Comparison of ENCODE assay signal across 8 cellular contexts in the genomic region with DNA sequence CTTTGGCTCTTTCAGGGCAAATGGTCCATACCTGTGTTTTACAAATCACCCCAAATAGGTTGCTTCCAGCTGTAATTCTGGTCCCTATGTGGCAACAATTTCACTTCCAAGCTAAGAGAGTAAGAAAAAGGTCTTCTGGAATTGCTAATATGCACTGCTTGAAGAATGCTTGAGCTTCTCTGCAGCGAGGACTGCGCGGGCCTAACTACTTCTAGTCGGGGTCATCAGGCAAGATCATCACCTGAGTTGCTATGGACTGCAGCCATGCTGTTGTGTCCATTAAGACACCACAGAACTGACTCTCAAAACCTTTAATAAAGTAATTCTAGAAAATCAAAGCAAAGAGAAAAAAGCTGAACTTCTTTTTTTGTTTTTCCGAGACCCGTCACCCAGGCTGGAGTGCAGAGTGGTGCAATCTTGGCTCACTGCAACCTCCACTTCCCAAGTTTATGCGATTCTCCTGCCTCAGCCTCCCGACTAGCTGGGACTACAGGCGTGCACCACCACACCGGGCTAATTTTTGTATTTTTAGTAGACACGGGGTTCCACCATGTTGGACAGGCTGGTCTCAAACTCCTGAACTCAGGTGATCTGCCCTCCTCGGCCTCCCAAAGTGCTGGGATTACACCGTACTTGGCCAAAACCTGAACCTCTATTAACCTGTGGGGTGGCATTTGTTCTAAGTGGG. TPM values are rescaled to one million over a fixed set of nuclear protein-coding genes. Genes with fewer than 3 reads are reported as not detected.
DNase-seq lines count a peak whose midpoint lies in the region; ATAC-seq and TF ChIP-seq lines count a peak whose summit lies in the region.

No MANE protein-coding gene starts in this region.

- TF ChIP-seq CTCF in esophagus squamous epithelium (IDR thresholded peaks at IDR 0.05), result no peak
- no peak for TF ChIP-seq CTCF in sigmoid colon (IDR thresholded peaks at IDR 0.05)

- intact Hi-C loops in esophagus squamous epithelium (cut with DNase I) (no loop called here), sigmoid colon (cut with DNase I) (no loop called here)

- H3K4me3 ChIP-seq in esophagus squamous epithelium, result peak overlapping the region in 3 of 4 donors; percentile 69 to 84 (median 81)
- peak overlapping the region in 2 of 4 donors; percentile 72 to 98 for H3K4me3 ChIP-seq in sigmoid colon

- H3K9me3 ChIP-seq in esophagus squamous epithelium (no peaks in the 10 kb centered on the region), sigmoid colon (no peaks in the 10 kb centered on the region)

- no peak for ATAC-seq in T-cell (replicated peaks in 1 of 4)

- TF ChIP-seq POLR2A in esophagus squamous epithelium (IDR thresholded peaks at IDR 0.05) (no peak), sigmoid colon (IDR thresholded peaks at IDR 0.05) (no peak)

- H3K27me3 ChIP-seq in esophagus squamous epithelium (no peaks in the 10 kb centered on the region), sigmoid colon (no peaks in the 10 kb centered on the region)

- H3K4me1 Mint-ChIP-seq in T-cell, result peaks cover 45 to 69% (median 67%) of the 10 kb centered on the region in 3 donors

- peak overlapping the region; percentile 82 to 97 (median 91) for H3K4me3 Mint-ChIP-seq in T-cell

- no peaks in the 10 kb centered on the region for H3K27me3 Mint-ChIP-seq in T-cell

- CTCF ChIA-PET in T-cell (lab: Charles Lee), result interaction anchor here in 1 of 2 donors (0.6 to 4.0 kb wide), 3 partner anchors 14 to 36 kb away, joined by 3 to 25 read pairs (median 4); partner anchors contain the start of gene TOMM22

- no peak for TF ChIP-seq EP300 in sigmoid colon (IDR thresholded peaks at IDR 0.05)

- H3K36me3 Mint-ChIP-seq in T-cell, result peaks cover 25% of the 10 kb centered on the region

- H3K27ac ChIP-seq in esophagus squamous epithelium (peak overlapping the region; percentile 96 to 99 (median 99)), sigmoid colon (peak overlapping the region; percentile 91 to 100 (median 99))

- H3K4me1 ChIP-seq in esophagus squamous epithelium, result peaks cover 35 to 64% (median 53%) of the 10 kb centered on the region in 3 donors
- peaks cover 0 to 53% (median 50%) of the 10 kb centered on the region in 4 donors for H3K4me1 ChIP-seq in sigmoid colon

- peaks cover 0 to 9% (median 8%) of the 10 kb centered on the region in 3 donors for H3K36me3 ChIP-seq in esophagus squamous epithelium
- peaks cover 0 to 6% (median 0%) of the 10 kb centered on the region in 4 donors for H3K36me3 ChIP-seq in sigmoid colon

- WGBS in esophagus squamous epithelium, 2 donors, result 82 to 86% methylated on average over 13 of the region's 13 CpGs
- WGBS in sigmoid colon, 2 donors, result 93 to 95% methylated on average over 13 of the region's 13 CpGs

- POLR2A ChIA-PET in T-cell (lab: Charles Lee), result interaction anchor here (0.5 to 2.5 kb wide), 7 partner anchors 16 to 1374 kb away, joined by 3 to 20 read pairs (median 3); partner anchors contain the start of gene TOMM22 (in 2 of the 2)

- H3K9me3 Mint-ChIP-seq in T-cell, result no peaks in the 10 kb centered on the region

- DNase-seq in ELR (ENCODE audit: low read depth) (peak; percentile 7), T-cell (no peak), esophagus squamous epithelium (lab: John Stamatoyannopoulos, UW) (no peak), sigmoid colon (peak; percentile 55), NCI-H2107 treated with DMSO at 0.1 percent for 48 hours (lab: John Stamatoyannopoulos, UW; ENCODE audit: unreplicated experiment) (no peak), D341Med (ENCODE audit: low spot score) (no peak), NOMO-1 treated with DMSO at 0.1 percent for 48 hours (lab: John Stamatoyannopoulos, UW; ENCODE audit: unreplicated experiment) (no peak), NCI-H1048 (lab: John Stamatoyannopoulos, UW) (no peak)

- H3K27ac Mint-ChIP-seq in T-cell, result peak overlapping the region; percentile 85 to 91

RNA-seq across cellular contexts. Expression of gene JOSD1, which starts 2.2 kb away (rescaled TPM):
- total RNA-seq in T-cell (100 to 1,000 TPM in 2 of 5 donors, 10 to 100 TPM in 3; 78.4 to 164 (median 83.5) TPM), esophagus squamous epithelium (10 to 100 TPM; 27.8 to 48.8 (median 33.1) TPM), sigmoid colon (10 to 100 TPM; 34.9 to 46.0 (median 36.8) TPM)
- 10 to 100 TPM; 57.6 to 94.6 (median 74.5) TPM for polyA plus RNA-seq in sigmoid colon

RNA-seq across cellular contexts. Expression of gene GTPBP1, which starts 7.2 kb away (rescaled TPM):
- total RNA-seq in T-cell, result 100 to 1,000 TPM in 2 of 5 donors, 10 to 100 TPM in 3; 79.1 to 229 (median 83.3) TPM
- total RNA-seq in esophagus squamous epithelium, result 10 to 100 TPM; 15.3 to 37.4 (median 32.0) TPM
- total RNA-seq in sigmoid colon, result 10 to 100 TPM; 23.5 to 46.2 (median 31.0) TPM
- polyA plus RNA-seq in sigmoid colon, result 10 to 100 TPM; 15.0 to 59.1 (median 21.0) TPM

RNA-seq across cellular contexts. Expression of gene TOMM22, which starts 16.8 kb away (rescaled TPM):
- total RNA-seq in T-cell (10 to 100 TPM; 52.4 to 58.1 (median 53.3) TPM), esophagus squamous epithelium (10 to 100 TPM; 23.4 to 73.7 (median 57.2) TPM), sigmoid colon (10 to 100 TPM; 37.7 to 50.2 (median 40.5) TPM)
- polyA plus RNA-seq in sigmoid colon, result 10 to 100 TPM; 56.9 to 65.2 (median 64.3) TPM

RNA-seq across cellular contexts. Expression of gene CBY1, which starts 42.1 kb away (rescaled TPM):
- total RNA-seq in T-cell (10 to 100 TPM; 10.3 to 32.0 (median 27.8) TPM), esophagus squamous epithelium (10 to 100 TPM in 3 of 4 donors, 1 to 10 TPM in 1; 8.7 to 21.1 (median 13.1) TPM), sigmoid colon (10 to 100 TPM; 23.6 to 47.8 (median 39.3) TPM)
- polyA plus RNA-seq in sigmoid colon, result 10 to 100 TPM; 33.6 to 35.6 (median 34.7) TPM

RNA-seq across cellular contexts. Expression of gene FAM227A, which starts 42.4 kb away (rescaled TPM):
- 1 to 10 TPM in 1 of 5 donors, under 1 TPM in 3, not detected in 1; 0.06 to 1.1 (median 0.41) TPM for total RNA-seq in T-cell
- 1 to 10 TPM in 1 of 4 donors, under 1 TPM in 3; 0.04 to 1.0 (median 0.12) TPM for total RNA-seq in esophagus squamous epithelium
- total RNA-seq in sigmoid colon, result 1 to 10 TPM in 1 of 4 donors, under 1 TPM in 3; 0.55 to 3.2 (median 0.80) TPM
- polyA plus RNA-seq in sigmoid colon, result under 1 TPM in 2 of 3 donors, not detected in 1; 0.23 to 0.41 TPM

Comparison
In these comparisons a context has a peak if more than half of its experiments do, and no peak if none do; other contexts are left out.
1. DNase-seq: peak in ELR (single experiment) and sigmoid colon (single experiment); none in T-cell (0 of 34), esophagus squamous epithelium (single experiment), NCI-H2107 treated with DMSO at 0.1 percent for 48 hours (single experiment), D341Med (single experiment), NOMO-1 treated with DMSO at 0.1 percent for 48 hours (single experiment) and NCI-H1048 (single experiment).